ENCODE assay signal across 1 cellular context in genomic region chr9:112341741-112342140, GRCh38.
TF ChIP-seq lines count a peak whose summit lies in the region.

No MANE protein-coding gene starts in this region.

TF ChIP-seq in IMR-90, 13 proteins besides CTCF, POLR2A, EP300 and RAD21 (continued from another document):
- no peak for TF ChIP-seq CEBPB (IDR thresholded peaks at IDR 0.05; ENCODE audit: low read depth, low read length)
